12 cellular contexts compared by ENCODE assay signal in genomic region chr2:127104166-127104660, GRCh38. TPM values are rescaled to one million over a fixed set of nuclear protein-coding genes. Genes with fewer than 3 reads are reported as not detected.
A peak's percentile ranks its signal among the peaks of the same experiment; 100 is the strongest.
DNase-seq lines count a peak whose midpoint lies in the region; ATAC-seq and TF ChIP-seq lines count a peak whose summit lies in the region.
"Had no signal": no experiment of that assay in that cellular context is flagged by ENCODE, and none has a peak within 500 bp of the region (broad histone marks: within the 10 kb centered on the region; RNA-seq: fewer than 3 reads in every experiment).

No MANE protein-coding gene starts in this region.

- no peak for ATAC-seq in naive thymus-derived CD4-positive, alpha-beta T cell
- no peak for ATAC-seq in HG02884 (IDR thresholded peaks at IDR 0.05; ENCODE audit: unreplicated experiment)
- ATAC-seq: activated CD8-positive, alpha-beta T cell treated with anti-CD3 and anti-CD28 coated beads, Interleukin-2, amount 10 ng/mL, durations not matched to agents 7 days and 5 days had no signal

- no peak overlapping the region for H3K4me3 ChIP-seq in naive thymus-derived CD4-positive, alpha-beta T cell (ENCODE audit: low read length)
- no peak overlapping the region for H3K4me3 ChIP-seq in suprapubic skin
- H3K4me3 ChIP-seq: SK-N-MC had no signal

- H3K4me1 ChIP-seq in naive thymus-derived CD4-positive, alpha-beta T cell (ENCODE audit: control insufficient read depth in 2 of 2, insufficient read depth in 2 of 2, low read length in 2 of 2) = peaks cover 4% of the 10 kb centered on the region in 2 donors
- peaks cover 37% of the 10 kb centered on the region for H3K4me1 ChIP-seq in suprapubic skin

- no peak overlapping the region for H3K4me3 Mint-ChIP-seq in activated CD4-positive, alpha-beta memory T cell treated with anti-CD3 and anti-CD28 coated beads for 36 hours
- no peak overlapping the region for H3K4me3 Mint-ChIP-seq in activated CD4-positive, alpha-beta memory T cell treated with anti-CD3 and anti-CD28 coated beads, Interleukin-2, amount 10 ng/mL, durations not matched to agents 7 days and 5 days
- peak overlapping the region; percentile 79 for H3K4me3 Mint-ChIP-seq in chondrocyte (ENCODE audit: unreplicated experiment)
- H3K4me3 Mint-ChIP-seq in naive thymus-derived CD4-positive, alpha-beta T cell = peak overlapping the region in 7 of 10 donors; percentile 36 to 96 (median 52)

- CTCF ChIA-PET in activated CD4-positive, alpha-beta memory T cell treated with anti-CD3 and anti-CD28 coated beads for 36 hours (lab: Charles Lee) = no interaction called here
- CTCF ChIA-PET in activated CD4-positive, alpha-beta memory T cell treated with anti-CD3 and anti-CD28 coated beads, Interleukin-2, amount 10 ng/mL, durations not matched to agents 7 days and 5 days (lab: Charles Lee) = interaction anchor here (0.6 kb wide), 1 partner anchor 36 kb away, joined by 4 read pairs; no protein-coding TSS in a partner anchor
- CTCF ChIA-PET in naive thymus-derived CD4-positive, alpha-beta T cell (lab: Charles Lee) = no interaction called here

- H3K27ac ChIP-seq in naive thymus-derived CD4-positive, alpha-beta T cell (ENCODE audit: low read depth, low read length) = no peak overlapping the region
- H3K27ac ChIP-seq in suprapubic skin = no peak overlapping the region
- H3K27ac ChIP-seq: SK-N-MC had no signal

- intact Hi-C loops in activated CD4-positive, alpha-beta memory T cell treated with anti-CD3 and anti-CD28 coated beads for 36 hours (cut with micrococcal nuclease) = no loop called here
- intact Hi-C loops in naive thymus-derived CD4-positive, alpha-beta T cell (cut with micrococcal nuclease) = no loop called here

- H3K4me1 Mint-ChIP-seq in activated CD4-positive, alpha-beta memory T cell treated with anti-CD3 and anti-CD28 coated beads for 36 hours (ENCODE audit: low read depth) = peaks cover 4% of the 10 kb centered on the region
- H3K4me1 Mint-ChIP-seq in activated CD4-positive, alpha-beta memory T cell treated with anti-CD3 and anti-CD28 coated beads, Interleukin-2, amount 10 ng/mL, durations not matched to agents 7 days and 5 days = peaks cover 7% of the 10 kb centered on the region
- peaks cover 54% of the 10 kb centered on the region for H3K4me1 Mint-ChIP-seq in chondrocyte (ENCODE audit: low read depth)
- H3K4me1 Mint-ChIP-seq in naive thymus-derived CD4-positive, alpha-beta T cell = peaks cover 2 to 8% (median 5%) of the 10 kb centered on the region in 7 donors

- H3K9me3 Mint-ChIP-seq in activated CD4-positive, alpha-beta memory T cell treated with anti-CD3 and anti-CD28 coated beads for 36 hours = no peaks in the 10 kb centered on the region
- no peaks in the 10 kb centered on the region for H3K9me3 Mint-ChIP-seq in activated CD4-positive, alpha-beta memory T cell treated with anti-CD3 and anti-CD28 coated beads, Interleukin-2, amount 10 ng/mL, durations not matched to agents 7 days and 5 days
- no peaks in the 10 kb centered on the region for H3K9me3 Mint-ChIP-seq in chondrocyte (ENCODE audit: low read depth)
- H3K9me3 Mint-ChIP-seq in naive thymus-derived CD4-positive, alpha-beta T cell = peaks cover 0 to under 1% (median 0%) of the 10 kb centered on the region in 11 donors

- POLR2A ChIA-PET in activated CD4-positive, alpha-beta memory T cell treated with anti-CD3 and anti-CD28 coated beads for 36 hours (lab: Charles Lee) = interaction anchor here (1.0 kb wide), 1 partner anchor 17 kb away, joined by 3 read pairs; no protein-coding TSS in a partner anchor
- POLR2A ChIA-PET in activated CD4-positive, alpha-beta memory T cell treated with anti-CD3 and anti-CD28 coated beads, Interleukin-2, amount 10 ng/mL, durations not matched to agents 7 days and 5 days (lab: Charles Lee) = no interaction called here
- POLR2A ChIA-PET in naive thymus-derived CD4-positive, alpha-beta T cell (lab: Charles Lee) = interaction anchor here (3.7 kb wide), 1 partner anchor 23 kb away, joined by 21 read pairs; no protein-coding TSS in a partner anchor

- H3K36me3 ChIP-seq in naive thymus-derived CD4-positive, alpha-beta T cell (ENCODE audit: control insufficient read depth in 2 of 3, insufficient read depth in 3 of 3, low read length in 3 of 3) = no peaks in the 10 kb centered on the region
- H3K36me3 ChIP-seq in suprapubic skin = no peaks in the 10 kb centered on the region

- 82% methylated on average over 8 of the region's 8 CpGs for WGBS in suprapubic skin

- H3K27me3 ChIP-seq in naive thymus-derived CD4-positive, alpha-beta T cell (ENCODE audit: control insufficient read depth in 2 of 2, insufficient read depth in 2 of 2, low read length in 2 of 2) = no peaks in the 10 kb centered on the region
- no peaks in the 10 kb centered on the region for H3K27me3 ChIP-seq in suprapubic skin

- H3K27ac Mint-ChIP-seq in activated CD4-positive, alpha-beta memory T cell treated with anti-CD3 and anti-CD28 coated beads for 36 hours = no peak overlapping the region
- no peak overlapping the region for H3K27ac Mint-ChIP-seq in activated CD4-positive, alpha-beta memory T cell treated with anti-CD3 and anti-CD28 coated beads, Interleukin-2, amount 10 ng/mL, durations not matched to agents 7 days and 5 days
- no peak overlapping the region for H3K27ac Mint-ChIP-seq in chondrocyte (ENCODE audit: unreplicated experiment)
- H3K27ac Mint-ChIP-seq in naive thymus-derived CD4-positive, alpha-beta T cell = no peak overlapping the region
- H3K27ac Mint-ChIP-seq: activated CD8-positive, alpha-beta T cell treated with anti-CD3 and anti-CD28 coated beads, Interleukin-2, amount 10 ng/mL, durations not matched to agents 7 days and 5 days had no signal

- H3K27me3 Mint-ChIP-seq in activated CD4-positive, alpha-beta memory T cell treated with anti-CD3 and anti-CD28 coated beads for 36 hours = peaks cover 6% of the 10 kb centered on the region
- peaks cover 14% of the 10 kb centered on the region for H3K27me3 Mint-ChIP-seq in activated CD4-positive, alpha-beta memory T cell treated with anti-CD3 and anti-CD28 coated beads, Interleukin-2, amount 10 ng/mL, durations not matched to agents 7 days and 5 days
- no peaks in the 10 kb centered on the region for H3K27me3 Mint-ChIP-seq in chondrocyte (ENCODE audit: low read depth)
- H3K27me3 Mint-ChIP-seq in naive thymus-derived CD4-positive, alpha-beta T cell = peaks cover 0 to 38% (median 3%) of the 10 kb centered on the region in 5 donors

- no peaks in the 10 kb centered on the region for H3K36me3 Mint-ChIP-seq in activated CD4-positive, alpha-beta memory T cell treated with anti-CD3 and anti-CD28 coated beads for 36 hours
- H3K36me3 Mint-ChIP-seq in activated CD4-positive, alpha-beta memory T cell treated with anti-CD3 and anti-CD28 coated beads, Interleukin-2, amount 10 ng/mL, durations not matched to agents 7 days and 5 days (ENCODE audit: low read depth) = no peaks in the 10 kb centered on the region
- H3K36me3 Mint-ChIP-seq in chondrocyte (ENCODE audit: low read depth) = no peaks in the 10 kb centered on the region
- no peaks in the 10 kb centered on the region for H3K36me3 Mint-ChIP-seq in naive thymus-derived CD4-positive, alpha-beta T cell

- peak; percentile 7 for DNase-seq in activated CD4-positive, alpha-beta memory T cell treated with anti-CD3 and anti-CD28 coated beads for 36 hours
- DNase-seq in activated CD4-positive, alpha-beta memory T cell treated with anti-CD3 and anti-CD28 coated beads, Interleukin-2, amount 10 ng/mL, durations not matched to agents 7 days and 5 days = no peak
- DNase-seq in chondrocyte (ENCODE audit: low spot score) = no peak
- no peak for DNase-seq in naive thymus-derived CD4-positive, alpha-beta T cell
- peak; percentile 51 to 64 for DNase-seq in suprapubic skin (ENCODE audit: low spot score in 2 of 2)
- DNase-seq in NCI-H187 treated with DMSO at 0.1 percent for 48 hours (lab: John Stamatoyannopoulos, UW) = no peak
- DNase-seq in NCI-H2081 treated with DMSO at 0.1 percent for 48 hours (lab: John Stamatoyannopoulos, UW) = no peak
- DNase-seq: activated CD8-positive, alpha-beta T cell treated with anti-CD3 and anti-CD28 coated beads, Interleukin-2, amount 10 ng/mL, durations not matched to agents 7 days and 5 days; activated naive CD4-positive, alpha-beta T cell treated with anti-CD3 and anti-CD28 coated beads, Interleukin-2, amount 50 U/mL, for 16 hours; HCEC 1CT had no signal

- H3K9me3 ChIP-seq in naive thymus-derived CD4-positive, alpha-beta T cell (ENCODE audit: control insufficient read depth in 2 of 3, low read length in 3 of 3) = no peaks in the 10 kb centered on the region
- no peaks in the 10 kb centered on the region for H3K9me3 ChIP-seq in suprapubic skin

- TF ChIP-seq CTCF in chondrocyte (IDR thresholded peaks at IDR 0.05) = no peak
- TF ChIP-seq CTCF in suprapubic skin (IDR thresholded peaks at IDR 0.05) = no peak

- TF ChIP-seq EP300 in suprapubic skin (IDR thresholded peaks at IDR 0.05) = no peak

- TF ChIP-seq POLR2A in suprapubic skin (IDR thresholded peaks at IDR 0.05) = no peak

RNA-seq across cellular contexts. Expression of gene BIN1, which starts 2.7 kb away (rescaled TPM):
- 10 to 100 TPM; 55.4 to 58.2 TPM for total RNA-seq in activated CD4-positive, alpha-beta memory T cell treated with anti-CD3 and anti-CD28 coated beads for 36 hours
- total RNA-seq in activated CD4-positive, alpha-beta memory T cell treated with anti-CD3 and anti-CD28 coated beads, Interleukin-2, amount 10 ng/mL, durations not matched to agents 7 days and 5 days = 100 to 1,000 TPM; 130 to 131 TPM
- total RNA-seq in chondrocyte = 40.0 to 64.0 TPM (median 63.6 TPM) in 3 replicates
- 100 to 1,000 TPM; 103 to 120 (median 109) TPM for total RNA-seq in naive thymus-derived CD4-positive, alpha-beta T cell
- polyA plus RNA-seq in naive thymus-derived CD4-positive, alpha-beta T cell = 100 to 1,000 TPM; 158 to 161 TPM
- 10 to 100 TPM in 1 of 4 donors, 1 to 10 TPM in 3; 5.6 to 13.3 (median 8.8) TPM for total RNA-seq in suprapubic skin

Comparison
In these comparisons a context has a peak if more than half of its experiments do, and no peak if none do; other contexts are left out.
1. DNase-seq: peak in activated CD4-positive, alpha-beta memory T cell treated with anti-CD3 and anti-CD28 coated beads for 36 hours (single experiment) and suprapubic skin (2 of 2); none in activated CD4-positive, alpha-beta memory T cell treated with anti-CD3 and anti-CD28 coated beads, Interleukin-2, amount 10 ng/mL, durations not matched to agents 7 days and 5 days (single experiment), chondrocyte (single experiment), naive thymus-derived CD4-positive, alpha-beta T cell (0 of 9), NCI-H187 treated with DMSO at 0.1 percent for 48 hours (single experiment) and NCI-H2081 treated with DMSO at 0.1 percent for 48 hours (single experiment).
2. H3K4me3 Mint-ChIP-seq: peak in chondrocyte (single experiment) and naive thymus-derived CD4-positive, alpha-beta T cell (7 of 10); none in activated CD4-positive, alpha-beta memory T cell treated with anti-CD3 and anti-CD28 coated beads for 36 hours (single experiment) and activated CD4-positive, alpha-beta memory T cell treated with anti-CD3 and anti-CD28 coated beads, Interleukin-2, amount 10 ng/mL, durations not matched to agents 7 days and 5 days (single experiment).